In genomic region chr4:51842554-51843308, GRCh38 we compare ENCODE assay signal across 8 cellular contexts. TPM values are rescaled to one million over a fixed set of nuclear protein-coding genes. Genes with fewer than 3 reads are reported as not detected.
DNase-seq lines count a peak whose midpoint lies in the region; ATAC-seq and TF ChIP-seq lines count a peak whose summit lies in the region.

DCUN1D4 (plus strand) TSS chr4:51843153; CDS start chr4:51843243, 90 bp downstream.

- H3K36me3 Mint-ChIP-seq in activated naive CD8-positive, alpha-beta T cell treated with anti-CD3 and anti-CD28 coated beads, Interleukin-2, amount 10 ng/mL, durations not matched to agents 7 days and 5 days = peaks cover 2% of the 10 kb centered on the region
- H3K36me3 Mint-ChIP-seq in glutamatergic neuron (ENCODE audit: unreplicated experiment) = no peaks in the 10 kb centered on the region

- H3K9me3 ChIP-seq in SU-DHL-6 (ENCODE audit: insufficient read depth, low read length) (no peaks in the 10 kb centered on the region), osteoblast (ENCODE audit: low read depth, low read length) (no peaks in the 10 kb centered on the region), thoracic aorta (no peaks in the 10 kb centered on the region)

- ATAC-seq in HG02678 (IDR thresholded peaks at IDR 0.05; ENCODE audit: unreplicated experiment) = peak; percentile 92
- ATAC-seq in activated naive CD8-positive, alpha-beta T cell treated with anti-CD3 and anti-CD28 coated beads, Interleukin-2, amount 10 ng/mL, durations not matched to agents 7 days and 5 days (ENCODE audit: low read depth) = peak; percentile 89
- ATAC-seq in thoracic aorta (ENCODE audit: insufficient number of reproducible peaks, low FRiP score, low read depth) = peak; percentile 91

- peak; percentile 32; the same call in 2 of the 3 replicates for TF ChIP-seq CTCF in GM12872 (IDR thresholded peaks at IDR 0.05; ENCODE audit: insufficient read depth, low read depth, low read length)
- no peak for TF ChIP-seq CTCF in SU-DHL-6 (IDR thresholded peaks at IDR 0.05; ENCODE audit: insufficient read depth, low read length, poor library complexity, severe bottlenecking)
- peak; percentile 65 for TF ChIP-seq CTCF in glutamatergic neuron (IDR thresholded peaks at IDR 0.05; ENCODE audit: partially characterized antibody, unreplicated experiment)
- peak; percentile 35 for TF ChIP-seq CTCF in osteoblast (IDR thresholded peaks at IDR 0.05; ENCODE audit: extremely low read depth, low read depth, low read length)
- peak; percentile 46 for TF ChIP-seq CTCF in thoracic aorta (IDR thresholded peaks at IDR 0.05)

- peak within 1 kb of the TSS; percentile 69 for H3K9ac ChIP-seq in SU-DHL-6 (ENCODE audit: low read length)

- H3K4me1 Mint-ChIP-seq in activated naive CD8-positive, alpha-beta T cell treated with anti-CD3 and anti-CD28 coated beads, Interleukin-2, amount 10 ng/mL, durations not matched to agents 7 days and 5 days = peaks cover 10% of the 10 kb centered on the region
- H3K4me1 Mint-ChIP-seq in glutamatergic neuron (ENCODE audit: low read depth, unreplicated experiment) = peaks cover 8% of the 10 kb centered on the region

- peak within 1 kb of the TSS; percentile 95 for H3K4me3 Mint-ChIP-seq in activated naive CD8-positive, alpha-beta T cell treated with anti-CD3 and anti-CD28 coated beads, Interleukin-2, amount 10 ng/mL, durations not matched to agents 7 days and 5 days
- H3K4me3 Mint-ChIP-seq in glutamatergic neuron (ENCODE audit: unreplicated experiment) = peak within 1 kb of the TSS; percentile 88

- peak within 1 kb of the TSS; percentile 82 for H3K4me3 ChIP-seq in SU-DHL-6 (ENCODE audit: insufficient read depth, low read length, poor library complexity, severe bottlenecking)
- H3K4me3 ChIP-seq in osteoblast (ENCODE audit: insufficient read depth, low read length) = peak within 1 kb of the TSS; percentile 96
- H3K4me3 ChIP-seq in thoracic aorta = peak within 1 kb of the TSS; percentile 90

- H3K27ac Mint-ChIP-seq in activated naive CD8-positive, alpha-beta T cell treated with anti-CD3 and anti-CD28 coated beads, Interleukin-2, amount 10 ng/mL, durations not matched to agents 7 days and 5 days = peak within 1 kb of the TSS; percentile 97
- peak within 1 kb of the TSS; percentile 90 for H3K27ac Mint-ChIP-seq in glutamatergic neuron (ENCODE audit: unreplicated experiment)

- POLR2A ChIA-PET in activated naive CD8-positive, alpha-beta T cell treated with anti-CD3 and anti-CD28 coated beads, Interleukin-2, amount 10 ng/mL, durations not matched to agents 7 days and 5 days (lab: Charles Lee) = interaction anchor here (1.3 kb wide), 1 partner anchor 195 kb away, joined by 4 read pairs; the partner anchor contains the start of gene SGCB

- H4K20me1 ChIP-seq in SU-DHL-6 (ENCODE audit: low read depth, low read length) = no peaks in the 10 kb centered on the region
- H4K20me1 ChIP-seq in osteoblast (ENCODE audit: insufficient read depth, low read length) = peaks cover 20% of the 10 kb centered on the region

- H3K27ac ChIP-seq in SU-DHL-6 (ENCODE audit: low read depth, low read length) (peak within 1 kb of the TSS; percentile 76), osteoblast (ENCODE audit: low read depth, low read length) (peak within 1 kb of the TSS; percentile 91), thoracic aorta (peak within 1 kb of the TSS; percentile 95)

- peaks cover 41% of the 10 kb centered on the region for H3K79me2 ChIP-seq in SU-DHL-6 (ENCODE audit: insufficient read depth, low read length)
- peaks cover 40% of the 10 kb centered on the region for H3K79me2 ChIP-seq in osteoblast (ENCODE audit: insufficient read depth, low read length)

- H3K36me3 ChIP-seq in SU-DHL-6 (ENCODE audit: low read length) (no peaks in the 10 kb centered on the region), osteoblast (ENCODE audit: insufficient read depth, low read length) (no peaks in the 10 kb centered on the region), thoracic aorta (no peaks in the 10 kb centered on the region)

- DNase-seq in NCI-H128 (lab: John Stamatoyannopoulos, UW; ENCODE audit: unreplicated experiment) (peak; percentile 92), glutamatergic neuron (peak; percentile 100), osteoblast (ENCODE audit: insufficient read length, low spot score, missing footprints) (peak; percentile 100), thoracic aorta (ENCODE audit: low spot score) (peak; percentile 99)
- DNase-seq in activated naive CD8-positive, alpha-beta T cell treated with anti-CD3 and anti-CD28 coated beads, Interleukin-2, amount 10 ng/mL, durations not matched to agents 7 days and 5 days = peak; percentile 97

- H3K9me2 ChIP-seq in SU-DHL-6 (replicated peaks; ENCODE audit: insufficient read depth, low read length) = no peaks in the 10 kb centered on the region

- H3K27me3 Mint-ChIP-seq in activated naive CD8-positive, alpha-beta T cell treated with anti-CD3 and anti-CD28 coated beads, Interleukin-2, amount 10 ng/mL, durations not matched to agents 7 days and 5 days = no peaks in the 10 kb centered on the region
- H3K27me3 Mint-ChIP-seq in glutamatergic neuron (ENCODE audit: unreplicated experiment) = peaks cover 6% of the 10 kb centered on the region

- H3K4me2 ChIP-seq in SU-DHL-6 (ENCODE audit: low read depth, low read length, poor library complexity, severe bottlenecking) = peak within 1 kb of the TSS; percentile 87
- H3K4me2 ChIP-seq in osteoblast (ENCODE audit: insufficient read depth, low read length) = peak within 1 kb of the TSS; percentile 100

- no peaks in the 10 kb centered on the region for H3K9me3 Mint-ChIP-seq in activated naive CD8-positive, alpha-beta T cell treated with anti-CD3 and anti-CD28 coated beads, Interleukin-2, amount 10 ng/mL, durations not matched to agents 7 days and 5 days
- H3K9me3 Mint-ChIP-seq in glutamatergic neuron (ENCODE audit: unreplicated experiment) = peaks cover 7% of the 10 kb centered on the region

- H3K27me3 ChIP-seq in SU-DHL-6 (ENCODE audit: low read length) (no peaks in the 10 kb centered on the region), osteoblast (ENCODE audit: insufficient read depth, low read length) (no peaks in the 10 kb centered on the region), thoracic aorta (replicated peaks; ENCODE audit: insufficient read depth) (no peaks in the 10 kb centered on the region)

- H2AFZ ChIP-seq in SU-DHL-6 (ENCODE audit: low read depth, low read length, severe bottlenecking) (peak within 1 kb of the TSS; percentile 98), osteoblast (ENCODE audit: low read length) (peak within 1 kb of the TSS; percentile 99)

- H3K4me1 ChIP-seq in osteoblast (ENCODE audit: insufficient read depth, low read length) (peaks cover 25% of the 10 kb centered on the region), thoracic aorta (ENCODE audit: control insufficient read depth in 1 of 2, low read depth in 2 of 2) (peaks cover 0 to 17% of the 10 kb centered on the region in 2 donors)

- H3F3A ChIP-seq in SU-DHL-6 (ENCODE audit: insufficient read depth) = peaks cover 15% of the 10 kb centered on the region

RNA-seq across cellular contexts. Expression of gene DCUN1D4, which starts in this region (rescaled TPM):
- total RNA-seq in activated naive CD8-positive, alpha-beta T cell treated with anti-CD3 and anti-CD28 coated beads, Interleukin-2, amount 10 ng/mL, durations not matched to agents 7 days and 5 days = 10 to 100 TPM; 44.8 to 48.4 TPM
- 86.9 TPM for total RNA-seq in glutamatergic neuron (ENCODE audit: unreplicated experiment)
- 58.6 and 60.4 TPM in 2 replicates for total RNA-seq in osteoblast
- total RNA-seq in thoracic aorta = 10 to 100 TPM; 30.3 to 53.8 TPM

Comparison
In these comparisons a context has a peak if more than half of its experiments do, and no peak if none do; other contexts are left out.
1. Peak in every context shown above with its lines: DNase-seq, ATAC-seq, H3K4me3 ChIP-seq and H3K27ac ChIP-seq.